Comparison of ENCODE assay signal across 39 cellular contexts in genomic region chr12:84033162-84033561, GRCh38.
"Had no signal": no experiment of that assay in that cellular context is flagged by ENCODE, and none has a peak within 500 bp of the region (broad histone marks: within the 10 kb centered on the region; RNA-seq: fewer than 3 reads in every experiment).

No MANE protein-coding gene starts in this region.

- H3K9me3 ChIP-seq: adrenal gland had no signal

- DNase-seq: activated B cell treated with CpG ODN at 0.5 μM for 24 hours; activated CD4-positive, alpha-beta memory T cell treated with anti-CD3 and anti-CD28 coated beads for 36 hours; activated CD4-positive, alpha-beta T cell treated with anti-CD3 and anti-CD28 coated beads for 4 hours; activated CD4-positive, alpha-beta T cell treated with anti-CD3 and anti-CD28 coated beads, Interleukin-2, amount 10 ng/mL, durations not matched to agents 24 days and 14 days; activated CD4-positive, alpha-beta T cell treated with anti-CD3 and anti-CD28 coated beads, Interleukin-2, amount 50 U/mL, for 1 hour; activated CD4-positive, alpha-beta T cell treated with anti-CD3 and anti-CD28 coated beads, Interleukin-2, amount 50 U/mL, for 4 hours; activated CD4-positive, CD25-positive, alpha-beta regulatory T cell treated with anti-CD3 and anti-CD28 coated beads, Interleukin-2, amount 50 U/mL, for 72 hours; activated CD8-positive, alpha-beta memory T cell treated with anti-CD3 and anti-CD28 coated beads, Interleukin-2, amount 50 U/mL, for 4 hours; activated CD8-positive, alpha-beta T cell treated with anti-CD3 and anti-CD28 coated beads for 36 hours; activated effector memory CD4-positive, alpha-beta T cell treated with anti-CD3 and anti-CD28 coated beads, Interleukin-2, amount 50 U/mL, for 16 hours; activated gamma-delta T cell treated with Interleukin-2 at 50 U/mL for 16 hours; activated naive CD4-positive, alpha-beta T cell; activated naive CD4-positive, alpha-beta T cell treated with anti-CD3 and anti-CD28 coated beads for 36 hours; activated naive CD4-positive, alpha-beta T cell treated with anti-CD3 and anti-CD28 coated beads, Interleukin-2, amount 50 U/mL, for 16 hours; activated naive CD8-positive, alpha-beta T cell treated with anti-CD3 and anti-CD28 coated beads for 36 hours; activated T-cell treated with anti-CD3 and anti-CD28 coated beads for 4 hours; activated T-cell treated with anti-CD3 and anti-CD28 coated beads, Interleukin-2, amount 50 U/mL, for 1 hour; activated T-cell treated with anti-CD3 and anti-CD28 coated beads, Interleukin-2, amount 50 U/mL, for 4 hours; activated T-cell treated with anti-CD3 and anti-CD28 coated beads, Interleukin-2, amount 50 U/mL, for 72 hours; adrenal gland; amniotic stem cell; body of pancreas; brain microvascular endothelial cell; caudate nucleus; cerebellar nuclear complex; T-helper 1 cell; T-helper 2 cell; T-helper 9 cell had no signal

- H3K27me3 Mint-ChIP-seq: activated B cell treated with CpG ODN at 0.5 μM for 24 hours; activated CD4-positive, alpha-beta memory T cell treated with anti-CD3 and anti-CD28 coated beads for 36 hours; activated CD4-positive, alpha-beta T cell treated with anti-CD3 and anti-CD28 coated beads, Interleukin-2, amount 10 ng/mL, durations not matched to agents 24 days and 14 days; activated CD8-positive, alpha-beta T cell treated with anti-CD3 and anti-CD28 coated beads for 36 hours; activated naive CD8-positive, alpha-beta T cell treated with anti-CD3 and anti-CD28 coated beads for 36 hours; activated T-helper 17 cell treated with anti-CD3 and anti-CD28 coated beads, Interleukin-2, amount 50 U/mL, for 72 hours; central memory CD8-positive, alpha-beta T cell had no signal

- H3K4me1 ChIP-seq: adrenal gland, body of pancreas, breast epithelium had no signal

- H3K27me3 ChIP-seq: adrenal gland, body of pancreas, brain microvascular endothelial cell, breast epithelium, cardiac muscle cell had no signal

- H3K4me1 Mint-ChIP-seq: activated B cell treated with CpG ODN at 0.5 μM for 24 hours; activated CD4-positive, alpha-beta T cell treated with anti-CD3 and anti-CD28 coated beads, Interleukin-2, amount 10 ng/mL, durations not matched to agents 24 days and 14 days; activated naive CD8-positive, alpha-beta T cell treated with anti-CD3 and anti-CD28 coated beads for 36 hours; activated T-helper 17 cell treated with anti-CD3 and anti-CD28 coated beads, Interleukin-2, amount 50 U/mL, for 72 hours; central memory CD8-positive, alpha-beta T cell had no signal

- H3K4me3 ChIP-seq: adrenal gland, body of pancreas, breast epithelium, cardiac muscle cell had no signal

- H3K27ac ChIP-seq: adrenal gland, body of pancreas, brain microvascular endothelial cell, breast epithelium, cardiac muscle cell, VCaP had no signal

- ATAC-seq: activated CD8-positive, alpha-beta T cell treated with anti-CD3 and anti-CD28 coated beads for 36 hours; activated naive CD4-positive, alpha-beta T cell treated with anti-CD3 and anti-CD28 coated beads, Interleukin-2, amount 50 U/mL, for 72 hours; activated T-cell treated with anti-CD3 and anti-CD28 coated beads, Interleukin-2, amount 50 U/mL, for 4 hours; activated T-cell treated with anti-CD3 and anti-CD28 coated beads, Interleukin-2, amount 50 U/mL, for 72 hours; activated T-helper 17 cell treated with anti-CD3 and anti-CD28 coated beads, Interleukin-2, amount 50 U/mL, for 72 hours; body of pancreas had no signal

- H3K27ac Mint-ChIP-seq: activated B cell treated with CpG ODN at 0.5 μM for 24 hours; activated CD4-positive, alpha-beta memory T cell treated with anti-CD3 and anti-CD28 coated beads for 36 hours; activated CD4-positive, alpha-beta T cell treated with anti-CD3 and anti-CD28 coated beads, Interleukin-2, amount 10 ng/mL, durations not matched to agents 24 days and 14 days; activated CD8-positive, alpha-beta T cell treated with anti-CD3 and anti-CD28 coated beads for 36 hours; activated naive CD4-positive, alpha-beta T cell treated with anti-CD3 and anti-CD28 coated beads for 36 hours; activated naive CD4-positive, alpha-beta T cell treated with anti-CD3 and anti-CD28 coated beads, Interleukin-2, amount 50 U/mL, for 72 hours; activated naive CD8-positive, alpha-beta T cell treated with anti-CD3 and anti-CD28 coated beads for 36 hours; activated T-cell treated with anti-CD3 and anti-CD28 coated beads, Interleukin-2, amount 50 U/mL, for 72 hours; activated T-helper 1 cell treated with anti-CD3 and anti-CD28 coated beads, Interleukin-12 subunit alpha, Interleukin-12 subunit beta, Interleukin-2, Interleukin-4 antibody, amounts not matched to agents 30 ng/mL and 10 ng/mL and 1 ng/mL, durations not matched to agents 14 hours and 24 hours and 36 hours; activated T-helper 17 cell treated with anti-CD3 and anti-CD28 coated beads, Interleukin-2, amount 50 U/mL, for 72 hours; T-helper 1 cell treated with Interleukin-12 subunit alpha and Interleukin-12 subunit beta and Interleukin-4 antibody, amounts not matched to agents 30 μg/mL and 1 μg/mL, for 36 hours; T-helper 2 cell treated with Interferon-gamma antibody and Interleukin-4, amounts not matched to agents 5 μg/mL and 100 μg/mL, for 36 hours had no signal

- H3K4me3 Mint-ChIP-seq: activated B cell treated with CpG ODN at 0.5 μM for 24 hours; activated CD4-positive, alpha-beta memory T cell treated with anti-CD3 and anti-CD28 coated beads for 36 hours; activated CD4-positive, alpha-beta T cell treated with anti-CD3 and anti-CD28 coated beads, Interleukin-2, amount 10 ng/mL, durations not matched to agents 24 days and 14 days; activated CD8-positive, alpha-beta T cell treated with anti-CD3 and anti-CD28 coated beads for 36 hours; activated naive CD4-positive, alpha-beta T cell treated with anti-CD3 and anti-CD28 coated beads for 36 hours; activated naive CD8-positive, alpha-beta T cell treated with anti-CD3 and anti-CD28 coated beads for 36 hours; activated T-cell treated with anti-CD3 and anti-CD28 coated beads, Interleukin-2, amount 50 U/mL, for 4 hours; activated T-cell treated with anti-CD3 and anti-CD28 coated beads, Interleukin-2, amount 50 U/mL, for 72 hours; activated T-helper 1 cell treated with anti-CD3 and anti-CD28 coated beads, Interleukin-12 subunit alpha, Interleukin-12 subunit beta, Interleukin-2, Interleukin-4 antibody, amounts not matched to agents 30 ng/mL and 10 ng/mL and 1 ng/mL, durations not matched to agents 14 hours and 24 hours and 36 hours; activated T-helper 17 cell treated with anti-CD3 and anti-CD28 coated beads, Interleukin-2, amount 50 U/mL, for 72 hours; central memory CD8-positive, alpha-beta T cell; T-helper 1 cell treated with Interleukin-12 subunit alpha and Interleukin-12 subunit beta and Interleukin-4 antibody, amounts not matched to agents 30 μg/mL and 1 μg/mL, for 36 hours; T-helper 2 cell treated with Interferon-gamma antibody and Interleukin-4, amounts not matched to agents 5 μg/mL and 100 μg/mL, for 36 hours had no signal

- H3K36me3 Mint-ChIP-seq: activated CD4-positive, alpha-beta memory T cell treated with anti-CD3 and anti-CD28 coated beads for 36 hours; activated naive CD4-positive, alpha-beta T cell treated with anti-CD3 and anti-CD28 coated beads, Interleukin-2, amount 50 U/mL, for 72 hours; activated naive CD8-positive, alpha-beta T cell treated with anti-CD3 and anti-CD28 coated beads for 36 hours had no signal

- FAIRE-seq: astrocyte, TTC549 had no signal

- H3K9me3 Mint-ChIP-seq: central memory CD8-positive, alpha-beta T cell had no signal

- H3K36me3 ChIP-seq: adrenal gland, brain microvascular endothelial cell, breast epithelium, cardiac muscle cell had no signal
